ENCODE assay signal across 8 cellular contexts in genomic region chr2:96554293-96555145, GRCh38. TPM values are rescaled to one million over a fixed set of nuclear protein-coding genes. Genes with fewer than 3 reads are reported as not detected.
DNase-seq lines count a peak whose midpoint lies in the region; ATAC-seq and TF ChIP-seq lines count a peak whose summit lies in the region.

No MANE protein-coding gene starts in this region.

- ATAC-seq in GM18909 (IDR thresholded peaks at IDR 0.05; ENCODE audit: poor library complexity, unreplicated experiment) (peak; percentile 58), WTC11 (peak; percentile 74), HG03045 (IDR thresholded peaks at IDR 0.05; ENCODE audit: unreplicated experiment) (no peak)

- H3K4me3 Mint-ChIP-seq in WTC11: peak overlapping the region; percentile 12; the same call in 1 of the 2 replicates

- H3K36me3 Mint-ChIP-seq in WTC11: no peaks in the 10 kb centered on the region

- H3K9me3 Mint-ChIP-seq in WTC11: peaks cover 4% of the 10 kb centered on the region; the same call in 1 of the 2 replicates

- POLR2A ChIA-PET in WTC11 (lab: Charles Lee): interaction anchor here (0.6 kb wide), 1 partner anchor 82 kb away, joined by 7 read pairs; no protein-coding TSS in a partner anchor

- CTCF ChIA-PET in WTC11 (lab: Charles Lee): interaction anchor here (0.5 to 4.9 kb wide), 55 partner anchors 8 to 481 kb away, joined by 3 to 84 read pairs (median 4); partner anchors contain the start of genes ANKRD39, ARID5A, CNNM3 and CNNM4

- peaks cover 19% of the 10 kb centered on the region for H3K4me1 Mint-ChIP-seq in WTC11

- H3K27ac Mint-ChIP-seq in WTC11: no peak overlapping the region

- H3K27me3 Mint-ChIP-seq in WTC11 (ENCODE audit: low read depth): peaks cover 3% of the 10 kb centered on the region; the same call in 1 of the 2 replicates

- TF ChIP-seq CTCF in WTC11 (IDR thresholded peaks at IDR 0.05): peak; percentile 93
- peak; percentile 93 for TF ChIP-seq CTCF in cardiac fibroblast (IDR thresholded peaks at IDR 0.05; ENCODE audit: low read depth, low read length)

- DNase-seq in Ammon's horn (ENCODE audit: low spot score) (peak; percentile 85), NCI-H1105 treated with DMSO at 0.1 percent for 48 hours (lab: John Stamatoyannopoulos, UW) (peak; percentile 36), WTC11 (ENCODE audit: low spot score) (peak; percentile 82), cardiac fibroblast (ENCODE audit: low read depth in 2 of 2) (peak; percentile 62 to 75), kidney glomerular epithelial cell (lab: John Stamatoyannopoulos, UW) (peak; percentile 7)
- peak; percentile 46 for DNase-seq in stimulated activated CD4-positive, alpha-beta T cell treated with anti-CD3 and anti-CD28 coated beads, Interleukin-2, amount 100 ng/mL, for 4 hours (ENCODE audit: low read depth)

- H3K4me3 ChIP-seq in cardiac fibroblast (replicated peaks in 1 of 2; ENCODE audit: low read depth in 2 of 2, low read length in 2 of 2): no peak overlapping the region

TF ChIP-seq in WTC11, 78 proteins besides CTCF, POLR2A, EP300 and RAD21:
- no peak for TF ChIP-seq ARID4B (CRISPR knock-in tag; IDR thresholded peaks at IDR 0.05; ENCODE audit: borderline replicate concordance)
- TF ChIP-seq NR3C1 (CRISPR knock-in tag; conservative IDR thresholded peaks at IDR 0.05; ENCODE audit: low read depth): no peak
- no peak for TF ChIP-seq USF1 (CRISPR knock-in tag; IDR thresholded peaks at IDR 0.05)
- no peak for TF ChIP-seq GRHL2 (CRISPR knock-in tag; IDR thresholded peaks at IDR 0.05; ENCODE audit: insufficient replicate concordance, severe bottlenecking)
- no peak for TF ChIP-seq FOXP4 (CRISPR knock-in tag; IDR thresholded peaks at IDR 0.05)
- no peak for TF ChIP-seq JAZF1 (CRISPR knock-in tag; IDR thresholded peaks at IDR 0.05)
- TF ChIP-seq GABPB1 (CRISPR knock-in tag; IDR thresholded peaks at IDR 0.05): no peak
- no peak for TF ChIP-seq ATF3 (CRISPR knock-in tag; conservative IDR thresholded peaks at IDR 0.05)
- no peak for TF ChIP-seq ZBTB21 (CRISPR knock-in tag; IDR thresholded peaks at IDR 0.05; ENCODE audit: borderline replicate concordance)
- no peak for TF ChIP-seq IRF1 (CRISPR knock-in tag; IDR thresholded peaks at IDR 0.05)
- TF ChIP-seq MYBL2 (CRISPR knock-in tag; IDR thresholded peaks at IDR 0.05): no peak
- no peak for TF ChIP-seq GTF2I (CRISPR knock-in tag; conservative IDR thresholded peaks at IDR 0.05)
- TF ChIP-seq SMAD3 (CRISPR knock-in tag; IDR thresholded peaks at IDR 0.05; ENCODE audit: borderline replicate concordance): no peak
- no peak for TF ChIP-seq PREB (CRISPR knock-in tag; IDR thresholded peaks at IDR 0.05; ENCODE audit: borderline replicate concordance)
- no peak for TF ChIP-seq CBFB (CRISPR knock-in tag; IDR thresholded peaks at IDR 0.05; ENCODE audit: low read depth)
- TF ChIP-seq ETV6 (CRISPR knock-in tag; IDR thresholded peaks at IDR 0.05): no peak

RNA-seq across cellular contexts. Expression of gene ARID5A, which starts 18.0 kb away (rescaled TPM):
- 8.5 to 13.9 TPM (median 10.1 TPM) in 3 replicates for total RNA-seq in WTC11 (2021)

RNA-seq across cellular contexts. Expression of gene NEURL3, which starts 49.4 kb away (rescaled TPM):
- not detected in 3 replicates for total RNA-seq in WTC11 (2021)

Comparison
In these comparisons a context has a peak if more than half of its experiments do, and no peak if none do; other contexts are left out.
1. DNase-seq: peak in every context shown above with its lines; median percentile 85 in Ammon's horn; 82 in WTC11; 68 in cardiac fibroblast; 46 in stimulated activated CD4-positive, alpha-beta T cell treated with anti-CD3 and anti-CD28 coated beads, Interleukin-2, amount 100 ng/mL, for 4 hours; 36 in NCI-H1105 treated with DMSO at 0.1 percent for 48 hours; 7 in kidney glomerular epithelial cell.